8 cellular contexts compared by ENCODE assay signal in genomic region chr5:172764861-172765765, GRCh38. TPM values are rescaled to one million over a fixed set of nuclear protein-coding genes. Genes with fewer than 3 reads are reported as not detected.
A peak's percentile ranks its signal among the peaks of the same experiment; 100 is the strongest.
DNase-seq lines count a peak whose midpoint lies in the region; ATAC-seq, FAIRE-seq and TF ChIP-seq lines count a peak whose summit lies in the region.

No MANE protein-coding gene starts in this region.

- peak overlapping the region; percentile 93 for H3K4me3 Mint-ChIP-seq in T-helper 17 cell

- FAIRE-seq in urothelium cell line (lab: Jason Lieb, UNC), result no peak

- 8% methylated on average over 24 of the region's 24 CpGs for WGBS in psoas muscle, 3 donors

- H3K27me3 Mint-ChIP-seq in T-helper 17 cell, result peaks cover 7% of the 10 kb centered on the region

- intact Hi-C loops in psoas muscle (cut with DNase I), result loop anchor here (5.0 kb wide), 3 partner anchors 48 to 167 kb away; no protein-coding TSS in a partner anchor

- H3K27ac ChIP-seq in angular gyrus (ENCODE audit: low read depth, low read length) (peak overlapping the region; percentile 96), right atrium auricular region (peak overlapping the region; percentile 93 to 97), psoas muscle (peak overlapping the region; percentile 98)

- peaks cover 0 to 32% of the 10 kb centered on the region in 2 donors for H3K4me1 ChIP-seq in right atrium auricular region
- peaks cover 21% of the 10 kb centered on the region for H3K4me1 ChIP-seq in psoas muscle

- no peak for TF ChIP-seq CTCF in right atrium auricular region (IDR thresholded peaks at IDR 0.05)
- TF ChIP-seq CTCF in psoas muscle (IDR thresholded peaks at IDR 0.05), result no peak

- H3K36me3 ChIP-seq in right atrium auricular region (peaks cover 35% of the 10 kb centered on the region), psoas muscle (ENCODE audit: insufficient read depth in 1 of 2, low read depth in 1 of 2) (peaks cover 14 to 27% of the 10 kb centered on the region in 2 donors)

- H3K9me3 ChIP-seq in T-helper 17 cell (ENCODE audit: control insufficient read depth, low read length, poor library complexity, severe bottlenecking), result no peaks in the 10 kb centered on the region
- H3K9me3 ChIP-seq in right atrium auricular region, result peaks cover 0 to 4% of the 10 kb centered on the region in 2 donors
- no peaks in the 10 kb centered on the region for H3K9me3 ChIP-seq in psoas muscle

- peaks cover 35% of the 10 kb centered on the region for H3K4me1 Mint-ChIP-seq in T-helper 17 cell

- ATAC-seq in GM18498 (IDR thresholded peaks at IDR 0.05; ENCODE audit: unreplicated experiment), result peak; percentile 93
- peak; percentile 84 for ATAC-seq in HG02938 (IDR thresholded peaks at IDR 0.05; ENCODE audit: unreplicated experiment)
- ATAC-seq in T-helper 17 cell, result peak; percentile 71
- peak; percentile 39 to 56 (median 50) for ATAC-seq in psoas muscle

- peak overlapping the region; percentile 100 for H3K27ac Mint-ChIP-seq in T-helper 17 cell

- peak; percentile 85 for DNase-seq in NCI-H1694 treated with DMSO at 0.1 percent for 48 hours (lab: John Stamatoyannopoulos, UW)
- peak; percentile 90 to 96 (median 95) for DNase-seq in T-helper 17 cell
- DNase-seq in right atrium auricular region (ENCODE audit: low spot score), result peak; percentile 100
- peak; percentile 86 to 91 for DNase-seq in psoas muscle
- DNase-seq in urothelium cell line (ENCODE audit: low spot score), result peak; percentile 93

- peaks cover 14% of the 10 kb centered on the region for H3K36me3 Mint-ChIP-seq in T-helper 17 cell (ENCODE audit: low read depth)

- H3K4me3 ChIP-seq in right atrium auricular region (peak overlapping the region; percentile 11 to 80), psoas muscle (peak overlapping the region; percentile 79)

- H3K27me3 ChIP-seq in right atrium auricular region (no peaks in the 10 kb centered on the region), psoas muscle (ENCODE audit: insufficient read depth in 3 of 3, low read length in 2 of 3) (no peaks in the 10 kb centered on the region)

RNA-seq across cellular contexts. Expression of gene DUSP1, which starts 5.9 kb away (rescaled TPM):
- total RNA-seq in T-helper 17 cell (1,000 to 10,000 TPM; 1,522 to 2,429 TPM), right atrium auricular region (100 to 1,000 TPM; 804 to 819 TPM), psoas muscle (100 to 1,000 TPM in 3 of 4 donors, 10 to 100 TPM in 1; 89.0 to 287 (median 164) TPM)
- polyA plus RNA-seq in psoas muscle, result 100 to 1,000 TPM in 2 of 3 donors, 10 to 100 TPM in 1; 81.8 to 258 (median 141) TPM

Comparison
In these comparisons a context has a peak if more than half of its experiments do, and no peak if none do; other contexts are left out.
1. Peak in every context shown above with its lines: DNase-seq, ATAC-seq, H3K4me3 ChIP-seq and H3K27ac ChIP-seq.